Comparison of ENCODE assay signal across 13 cellular contexts in the genomic region with DNA sequence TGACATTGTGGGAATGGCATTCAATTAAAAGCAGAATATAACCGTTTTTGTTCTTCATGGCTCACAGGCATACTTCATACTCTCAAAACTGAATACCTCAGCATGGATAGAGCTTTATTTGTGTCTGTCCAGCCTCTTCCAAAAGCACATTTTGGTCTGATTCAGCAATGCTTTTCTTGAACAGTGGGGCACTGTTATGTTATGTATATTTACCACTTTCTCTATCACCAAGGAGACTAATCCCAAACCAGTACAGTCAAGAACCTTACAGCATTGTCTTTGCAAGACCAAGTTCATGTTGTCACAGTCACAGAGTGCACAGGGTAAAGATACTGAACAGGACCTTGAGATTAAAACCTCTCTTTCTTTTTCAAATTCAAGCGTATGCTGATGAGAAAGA.
"Had no signal": no experiment of that assay in that cellular context is flagged by ENCODE, and none has a peak within 500 bp of the region (broad histone marks: within the 10 kb centered on the region; RNA-seq: fewer than 3 reads in every experiment).

No MANE protein-coding gene starts in this region.

- H3K9me3 ChIP-seq: breast epithelium, psoas muscle, tibial artery had no signal

- H3K27me3 ChIP-seq: breast epithelium, tibial artery had no signal

- DNase-seq: activated CD4-positive, alpha-beta T cell treated with anti-CD3 and anti-CD28 coated beads, Interleukin-2, amount 50 U/mL, for 1 hour; activated naive CD4-positive, alpha-beta T cell; activated naive CD8-positive, alpha-beta T cell treated with anti-CD3 and anti-CD28 coated beads, Interleukin-2, amount 10 ng/mL, durations not matched to agents 7 days and 5 days; anterior cingulate cortex; erythroblast; hippocampal formation; psoas muscle; stimulated activated CD4-positive, alpha-beta T cell treated with anti-CD3 and anti-CD28 coated beads, Interleukin-2, amount 100 ng/mL, for 48 hours; stimulated activated naive B cell treated with anti-CD40 and anti-IgM and Interleukin-4, amounts not matched to agents 10 μg/mL and 1 μg/mL and 100 μg/mL, for 72 hours; SW 1271; tibial artery had no signal

- H3K36me3 ChIP-seq: breast epithelium had no signal

- H3K4me3 ChIP-seq: breast epithelium, psoas muscle, tibial artery had no signal

- H3K4me1 ChIP-seq: breast epithelium, psoas muscle, tibial artery had no signal

- ATAC-seq: activated CD4-positive, CD25-positive, alpha-beta regulatory T cell treated with anti-CD3 and anti-CD28 coated beads, Interleukin-2, amount 50 U/mL, for 24 hours; psoas muscle; stimulated activated naive B cell treated with anti-CD40 and anti-IgM and Interleukin-4, amounts not matched to agents 10 μg/mL and 1 μg/mL and 100 μg/mL, for 72 hours had no signal

- H3K27ac ChIP-seq: breast epithelium, psoas muscle, tibial artery had no signal
